ENCODE assay signal across 10 cellular contexts in the genomic region with DNA sequence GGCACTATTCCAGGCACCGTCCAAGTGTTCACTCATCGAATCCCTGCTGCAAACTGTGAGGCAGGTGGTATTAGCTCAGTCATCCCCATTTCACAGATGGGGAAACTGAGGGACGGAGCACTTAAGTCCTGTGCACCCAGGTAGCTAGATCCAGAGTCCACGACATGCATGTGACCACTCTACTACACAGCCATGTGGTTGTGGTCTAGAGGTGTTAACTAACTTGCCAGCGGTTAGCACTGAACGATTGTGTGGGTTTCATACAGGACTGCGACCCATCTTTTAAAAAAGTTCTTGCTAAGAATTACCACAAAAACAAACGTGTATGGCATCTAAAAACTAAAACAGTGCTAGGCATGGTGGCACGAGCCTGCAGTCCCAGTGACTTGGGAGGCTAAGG. TPM values are rescaled to one million over a fixed set of nuclear protein-coding genes. Genes with fewer than 3 reads are reported as not detected.
DNase-seq lines count a peak whose midpoint lies in the region; ATAC-seq and TF ChIP-seq lines count a peak whose summit lies in the region.
"Had no signal": no experiment of that assay in that cellular context is flagged by ENCODE, and none has a peak within 500 bp of the region (broad histone marks: within the 10 kb centered on the region; RNA-seq: fewer than 3 reads in every experiment).

No MANE protein-coding gene starts in this region.

- CTCF ChIA-PET in MCF 10A (lab: Yijun Ruan, JAX) = interaction anchor here (0.6 to 1.5 kb wide), 3 partner anchors 30 to 94 kb away, joined by 3 to 5 read pairs (median 4); no protein-coding TSS in a partner anchor

- no peak overlapping the region for H3K4me3 ChIP-seq in thyroid gland (replicated peaks in 1 of 3)

- intact Hi-C loops in thyroid gland (cut with DNase I) = no loop called here
- intact Hi-C loops in MCF 10A (cut with micrococcal nuclease) = no loop called here

- no TSS peak for BruUV-seq in MCF 10A (replicated peaks; lab: Mats Ljungman, UMichigan)

- H3K4me3 Mint-ChIP-seq in activated T-helper 17 cell treated with anti-CD3 and anti-CD28 coated beads, Interleukin-2, amount 50 U/mL, for 72 hours = no peak overlapping the region
- H3K4me3 Mint-ChIP-seq in MCF 10A (ENCODE audit: unreplicated experiment) = no peak overlapping the region
- H3K4me3 Mint-ChIP-seq: mesothelial cell of epicardium; stimulated activated naive B cell treated with anti-CD40 and anti-IgM and Interleukin-4, amounts not matched to agents 10 μg/mL and 1 μg/mL and 100 μg/mL, for 72 hours had no signal

- ATAC-seq in GM18508 (IDR thresholded peaks at IDR 0.05; ENCODE audit: insufficient read depth, unreplicated experiment) (peak; percentile 61), GM19467 (IDR thresholded peaks at IDR 0.05; ENCODE audit: unreplicated experiment) (peak; percentile 70), HG02973 (IDR thresholded peaks at IDR 0.05; ENCODE audit: unreplicated experiment) (peak; percentile 87), HG02759 (IDR thresholded peaks at IDR 0.05; ENCODE audit: unreplicated experiment) (no peak)
- peak; percentile 71 for ATAC-seq in activated T-helper 17 cell treated with anti-CD3 and anti-CD28 coated beads, Interleukin-2, amount 50 U/mL, for 72 hours (replicated peaks)

- 77 to 81% methylated on average over 9 of the region's 9 CpGs for WGBS in thyroid gland, 2 donors

- no peaks in the 10 kb centered on the region for H3K4me1 Mint-ChIP-seq in activated T-helper 17 cell treated with anti-CD3 and anti-CD28 coated beads, Interleukin-2, amount 50 U/mL, for 72 hours
- peaks cover 2% of the 10 kb centered on the region for H3K4me1 Mint-ChIP-seq in MCF 10A (ENCODE audit: insufficient read depth, unreplicated experiment)
- H3K4me1 Mint-ChIP-seq: mesothelial cell of epicardium had no signal

- peaks cover 9% of the 10 kb centered on the region for H3K36me3 Mint-ChIP-seq in activated T-helper 17 cell treated with anti-CD3 and anti-CD28 coated beads, Interleukin-2, amount 50 U/mL, for 72 hours (ENCODE audit: low read depth)
- H3K36me3 Mint-ChIP-seq in MCF 10A (ENCODE audit: insufficient read depth, unreplicated experiment) = peaks cover 11% of the 10 kb centered on the region

- no peak for DNase-seq in thyroid gland
- no peak for DNase-seq in activated effector memory CD4-positive, alpha-beta T cell treated with anti-CD3 and anti-CD28 coated beads, Interleukin-2, amount 50 U/mL, for 16 hours
- DNase-seq in MCF 10A (ENCODE audit: unreplicated experiment) = no peak
- DNase-seq: stimulated activated naive B cell treated with anti-CD40 and anti-IgM and Interleukin-4, amounts not matched to agents 10 μg/mL and 1 μg/mL and 100 μg/mL, for 72 hours had no signal

- TF ChIP-seq POLR2A in thyroid gland (IDR thresholded peaks at IDR 0.05) = no peak

- H3K27me3 Mint-ChIP-seq in activated T-helper 17 cell treated with anti-CD3 and anti-CD28 coated beads, Interleukin-2, amount 50 U/mL, for 72 hours = no peaks in the 10 kb centered on the region
- no peaks in the 10 kb centered on the region for H3K27me3 Mint-ChIP-seq in MCF 10A (ENCODE audit: insufficient read depth, unreplicated experiment)
- H3K27me3 Mint-ChIP-seq: stimulated activated naive B cell treated with anti-CD40 and anti-IgM and Interleukin-4, amounts not matched to agents 10 μg/mL and 1 μg/mL and 100 μg/mL, for 72 hours had no signal

- no peaks in the 10 kb centered on the region for H3K36me3 ChIP-seq in thyroid gland

- H3K27me3 ChIP-seq in thyroid gland = no peaks in the 10 kb centered on the region

- H3K27ac ChIP-seq in thyroid gland = no peak overlapping the region

- POLR2A ChIA-PET in MCF 10A (lab: Yijun Ruan, JAX) = interaction anchor here (0.8 to 2.4 kb wide), 3 partner anchors 10 to 23 kb away, joined by 4 to 6 read pairs (median 6); no protein-coding TSS in a partner anchor

- no peaks in the 10 kb centered on the region for H3K9me3 ChIP-seq in thyroid gland

- TF ChIP-seq CTCF in thyroid gland (IDR thresholded peaks at IDR 0.05) (no peak), MCF 10A (IDR thresholded peaks at IDR 0.05; ENCODE audit: unreplicated experiment) (no peak)

- H3K27ac Mint-ChIP-seq in activated T-helper 17 cell treated with anti-CD3 and anti-CD28 coated beads, Interleukin-2, amount 50 U/mL, for 72 hours = no peak overlapping the region
- no peak overlapping the region for H3K27ac Mint-ChIP-seq in MCF 10A (ENCODE audit: low read depth, unreplicated experiment)
- H3K27ac Mint-ChIP-seq: mesothelial cell of epicardium; stimulated activated naive B cell treated with anti-CD40 and anti-IgM and Interleukin-4, amounts not matched to agents 10 μg/mL and 1 μg/mL and 100 μg/mL, for 72 hours had no signal

- no peaks in the 10 kb centered on the region for H3K4me1 ChIP-seq in thyroid gland

- no peaks in the 10 kb centered on the region for H3K9me3 Mint-ChIP-seq in activated T-helper 17 cell treated with anti-CD3 and anti-CD28 coated beads, Interleukin-2, amount 50 U/mL, for 72 hours
- H3K9me3 Mint-ChIP-seq in MCF 10A (ENCODE audit: unreplicated experiment) = no peaks in the 10 kb centered on the region

RNA-seq across cellular contexts. Expression of a gene that starts 16.2 kb away (rescaled TPM):
- 1 to 10 TPM; 2.4 to 3.2 TPM for total RNA-seq in activated T-helper 17 cell treated with anti-CD3 and anti-CD28 coated beads, Interleukin-2, amount 50 U/mL, for 72 hours
- 1 to 10 TPM in 3 of 4 donors, under 1 TPM in 1; 0.67 to 5.1 (median 1.1) TPM for total RNA-seq in thyroid gland
- 6.3 and 7.4 TPM in 2 replicates for total RNA-seq in MCF 10A (2022)

RNA-seq across cellular contexts. Expression of a gene that starts 34.2 kb away (rescaled TPM):
- total RNA-seq in activated T-helper 17 cell treated with anti-CD3 and anti-CD28 coated beads, Interleukin-2, amount 50 U/mL, for 72 hours = 10 to 100 TPM; 25.6 to 30.9 TPM
- 10 to 100 TPM; 18.6 to 25.7 (median 20.7) TPM for total RNA-seq in thyroid gland
- 11.9 and 15.0 TPM in 2 replicates for total RNA-seq in MCF 10A (2022)

RNA-seq across cellular contexts. Expression of a gene that starts 34.4 kb away (rescaled TPM):
- 10 to 100 TPM; 36.7 to 43.0 TPM for total RNA-seq in activated T-helper 17 cell treated with anti-CD3 and anti-CD28 coated beads, Interleukin-2, amount 50 U/mL, for 72 hours
- total RNA-seq in thyroid gland = 10 to 100 TPM; 30.3 to 63.9 (median 41.0) TPM
- total RNA-seq in MCF 10A (2022) = 50.7 and 55.3 TPM in 2 replicates
